Comparison of ENCODE assay signal across 19 cellular contexts in genomic region chr18:473687-474265, GRCh38. TPM values are rescaled to one million over a fixed set of nuclear protein-coding genes. Genes with fewer than 3 reads are reported as not detected.
DNase-seq lines count a peak whose midpoint lies in the region; ATAC-seq and TF ChIP-seq lines count a peak whose summit lies in the region.
"Had no signal": no experiment of that assay in that cellular context is flagged by ENCODE, and none has a peak within 500 bp of the region (broad histone marks: within the 10 kb centered on the region; RNA-seq: fewer than 3 reads in every experiment).

No MANE protein-coding gene starts in this region.

- H3K9me3 ChIP-seq in left ventricle myocardium inferior (replicated peaks) (no peaks in the 10 kb centered on the region), esophagus muscularis mucosa (no peaks in the 10 kb centered on the region), skeletal muscle tissue (ENCODE audit: control insufficient read depth in 3 of 3, low read length in 3 of 3) (no peaks in the 10 kb centered on the region)

- peaks cover 57% of the 10 kb centered on the region for H3K4me1 Mint-ChIP-seq in nephron
- H3K4me1 Mint-ChIP-seq: B cell; CD4-positive, CD25-positive, alpha-beta regulatory T cell had no signal

- peaks cover 19% of the 10 kb centered on the region for H3K4me1 ChIP-seq in left ventricle myocardium inferior
- H3K4me1 ChIP-seq in esophagus muscularis mucosa, result peaks cover 10 to 84% (median 71%) of the 10 kb centered on the region in 4 donors
- H3K4me1 ChIP-seq in skeletal muscle tissue (ENCODE audit: control insufficient read depth in 3 of 3, insufficient read depth in 3 of 3, low read length in 3 of 3), result peaks cover 0 to 11% (median 0%) of the 10 kb centered on the region in 3 donors

- 86% methylated on average over 1 of the region's 1 CpG for WGBS in esophagus muscularis mucosa

- no peaks in the 10 kb centered on the region for H3K36me3 ChIP-seq in left ventricle myocardium inferior
- H3K36me3 ChIP-seq in esophagus muscularis mucosa, result no peaks in the 10 kb centered on the region
- H3K36me3 ChIP-seq in skeletal muscle tissue (ENCODE audit: control insufficient read depth in 3 of 3, insufficient read depth in 3 of 3, low read length in 3 of 3), result no peaks in the 10 kb centered on the region

- ATAC-seq in left ventricle myocardium superior, result no peak
- ATAC-seq: K562 had no signal

- no peaks in the 10 kb centered on the region for H3K27me3 Mint-ChIP-seq in nephron (ENCODE audit: low read depth)
- H3K27me3 Mint-ChIP-seq: B cell had no signal

- H3K36me3 Mint-ChIP-seq in nephron (ENCODE audit: low read depth), result peaks cover 3% of the 10 kb centered on the region
- H3K36me3 Mint-ChIP-seq: CD4-positive, CD25-positive, alpha-beta regulatory T cell had no signal

- no peak for DNase-seq in left ventricle myocardium inferior
- DNase-seq in left ventricle myocardium superior, result no peak
- DNase-seq in esophagus muscularis mucosa (ENCODE audit: extremely low spot score), result no peak
- DNase-seq in kidney glomerular epithelial cell (lab: John Stamatoyannopoulos, UW), result no peak
- DNase-seq in NCI-H2171 treated with DMSO at 0.1 percent for 48 hours (lab: John Stamatoyannopoulos, UW), result no peak
- no peak for DNase-seq in SW480 (ENCODE audit: low spot score)
- DNase-seq: 8988T; CD4-positive, CD25-positive, alpha-beta regulatory T cell; COR-L47; DMS 273 treated with DMSO at 0.1 percent for 48 hours; DND-41; NCI-H1694 treated with DMSO at 0.1 percent for 48 hours; NCI-H345; NCI-H524 treated with DMSO at 0.1 percent for 48 hours; PC-9 had no signal

- intact Hi-C loops in left ventricle myocardium inferior (cut with micrococcal nuclease) (no loop called here), left ventricle myocardium superior (cut with micrococcal nuclease) (no loop called here), esophagus muscularis mucosa (cut with DNase I) (no loop called here)

- no peak overlapping the region for H3K9ac ChIP-seq in skeletal muscle tissue (ENCODE audit: low read depth in 1 of 3, low read length in 3 of 3)

- H3K4me3 ChIP-seq in left ventricle myocardium inferior, result no peak overlapping the region
- H3K4me3 ChIP-seq in esophagus muscularis mucosa, result no peak overlapping the region
- H3K4me3 ChIP-seq in skeletal muscle tissue (ENCODE audit: low read length in 3 of 3), result no peak overlapping the region
- H3K4me3 ChIP-seq: K562, PC-9 had no signal

- peak overlapping the region; percentile 30 to 97 (median 87) for H3K27ac Mint-ChIP-seq in nephron
- H3K27ac Mint-ChIP-seq: B cell; CD4-positive, CD25-positive, alpha-beta regulatory T cell had no signal

- H3K27ac ChIP-seq in left ventricle myocardium inferior (replicated peaks), result peak overlapping the region; percentile 58
- peak overlapping the region in 3 of 4 donors; percentile 64 to 84 (median 65) for H3K27ac ChIP-seq in esophagus muscularis mucosa (replicated peaks in 1 of 4)
- H3K27ac ChIP-seq in skeletal muscle tissue (ENCODE audit: low read depth, low read length), result peak overlapping the region; percentile 13
- H3K27ac ChIP-seq: PC-9 had no signal

- peak overlapping the region in 1 of 3 experiments; percentile 13 for H3K4me3 Mint-ChIP-seq in nephron
- H3K4me3 Mint-ChIP-seq: B cell; CD4-positive, CD25-positive, alpha-beta regulatory T cell had no signal

- H3K9me3 Mint-ChIP-seq in nephron, result no peaks in the 10 kb centered on the region
- H3K9me3 Mint-ChIP-seq: CD4-positive, CD25-positive, alpha-beta regulatory T cell had no signal

- TF ChIP-seq EP300 in esophagus muscularis mucosa (IDR thresholded peaks at IDR 0.05), result no peak

- TF ChIP-seq POLR2A in esophagus muscularis mucosa (IDR thresholded peaks at IDR 0.05; ENCODE audit: low read depth), result no peak

- H3K27me3 ChIP-seq in left ventricle myocardium inferior (ENCODE audit: low read depth), result peaks cover 26% of the 10 kb centered on the region
- H3K27me3 ChIP-seq in esophagus muscularis mucosa, result no peaks in the 10 kb centered on the region
- H3K27me3 ChIP-seq in skeletal muscle tissue (ENCODE audit: control insufficient read depth in 3 of 3, insufficient read depth in 3 of 3, low read length in 3 of 3), result peaks cover 0 to 4% (median 0%) of the 10 kb centered on the region in 3 donors

- TF ChIP-seq CTCF in left ventricle myocardium inferior (IDR thresholded peaks at IDR 0.05; ENCODE audit: borderline replicate concordance) (no peak), esophagus muscularis mucosa (IDR thresholded peaks at IDR 0.05) (no peak), nephron (IDR thresholded peaks at IDR 0.05; ENCODE audit: unreplicated experiment in 3 of 3) (no peak)

RNA-seq across cellular contexts. Expression of gene COLEC12, which starts 26.7 kb away (rescaled TPM):
- total RNA-seq in left ventricle myocardium inferior, result 7.3 TPM
- 8.3 TPM for total RNA-seq in left ventricle myocardium superior
- 10 to 100 TPM; 17.9 to 36.4 (median 23.5) TPM for total RNA-seq in esophagus muscularis mucosa
- total RNA-seq in skeletal muscle tissue, result 39.1 TPM
- total RNA-seq: B cell; CD4-positive, CD25-positive, alpha-beta regulatory T cell; PC-9 had no signal

Comparison
In these comparisons a context has a peak if more than half of its experiments do, and no peak if none do; other contexts are left out.
1. H3K27ac ChIP-seq: peak in every context shown above with its lines; median percentile 65 in esophagus muscularis mucosa; 58 in left ventricle myocardium inferior; 13 in skeletal muscle tissue.